In genomic region chr1:204528241-204528640, GRCh38 we compare ENCODE assay signal across 16 cellular contexts.
"Had no signal": no experiment of that assay in that cellular context is flagged by ENCODE, and none has a peak within 500 bp of the region (broad histone marks: within the 10 kb centered on the region; RNA-seq: fewer than 3 reads in every experiment).

No MANE protein-coding gene starts in this region.

- ATAC-seq: T-helper 17 cell had no signal

- H3K27me3 ChIP-seq: breast epithelium, transverse colon, vagina had no signal

- H3K4me1 ChIP-seq: breast epithelium, transverse colon had no signal

- H3K9me3 ChIP-seq: breast epithelium, transverse colon, vagina had no signal

- H3K4me3 ChIP-seq: breast epithelium, transverse colon, vagina had no signal

- H3K27ac ChIP-seq: breast epithelium, transverse colon, vagina, WERI-Rb-1 had no signal

- DNase-seq: activated CD4-positive, alpha-beta memory T cell treated with anti-CD3 and anti-CD28 coated beads, Interleukin-2, amount 10 ng/mL, durations not matched to agents 7 days and 5 days; activated effector memory CD4-positive, alpha-beta T cell treated with anti-CD3 and anti-CD28 coated beads, Interleukin-2, amount 50 U/mL, for 16 hours; activated naive CD8-positive, alpha-beta T cell treated with anti-CD3 and anti-CD28 coated beads for 36 hours; activated T-cell treated with anti-CD3 and anti-CD28 coated beads, Interleukin-2, amount 50 U/mL, for 48 hours; endodermal cell; hypothalamus; mesenchymal stem cell; stimulated activated CD4-positive, alpha-beta T cell treated with anti-CD3 and anti-CD28 coated beads, Interleukin-15, amount 100 ng/mL, for 24 hours; stimulated activated CD4-positive, alpha-beta T cell treated with anti-CD3 and anti-CD28 coated beads, Interleukin-4, amount 100 ng/mL, for 1 hour; stimulated activated naive CD4-positive, alpha-beta T cell; substantia nigra; T-helper 17 cell; transverse colon; WERI-Rb-1 had no signal
